In genomic region chr12:132356686-132357622, GRCh38 we compare ENCODE assay signal across 9 cellular contexts. TPM values are rescaled to one million over a fixed set of nuclear protein-coding genes. Genes with fewer than 3 reads are reported as not detected.
A peak's percentile ranks its signal among the peaks of the same experiment; 100 is the strongest.
DNase-seq lines count a peak whose midpoint lies in the region; ATAC-seq, FAIRE-seq and TF ChIP-seq lines count a peak whose summit lies in the region.
"Had no signal": no experiment of that assay in that cellular context is flagged by ENCODE, and none has a peak within 500 bp of the region (broad histone marks: within the 10 kb centered on the region; RNA-seq: fewer than 3 reads in every experiment).

No MANE protein-coding gene starts in this region.

- H3K4me1 ChIP-seq in endothelial cell of umbilical vein (ENCODE audit: control insufficient read depth, extremely low read depth, insufficient read depth, low read length): no peaks in the 10 kb centered on the region
- peaks cover 2% of the 10 kb centered on the region for H3K4me1 ChIP-seq in ovary (ENCODE audit: insufficient read depth)

- no peaks in the 10 kb centered on the region for H3K79me2 ChIP-seq in endothelial cell of umbilical vein (ENCODE audit: control insufficient read depth, insufficient read depth, low read length)

- H3K9me1 ChIP-seq in endothelial cell of umbilical vein (replicated peaks; ENCODE audit: control insufficient read depth, extremely low read depth, insufficient read depth, low read length): no peaks in the 10 kb centered on the region

- ATAC-seq in GM21786 (IDR thresholded peaks at IDR 0.05; ENCODE audit: unreplicated experiment): no peak

- no peak overlapping the region for H3K9ac ChIP-seq in endothelial cell of umbilical vein (replicated peaks; ENCODE audit: extremely low read depth, insufficient read depth, low read length)

- H3K27ac ChIP-seq in endothelial cell of umbilical vein (ENCODE audit: insufficient read depth, low read depth, low read length): no peak overlapping the region
- H3K27ac ChIP-seq in ovary: no peak overlapping the region

- H4K20me1 ChIP-seq in endothelial cell of umbilical vein (replicated peaks; ENCODE audit: control insufficient read depth, extremely low read depth, insufficient read depth, low read length): no peaks in the 10 kb centered on the region

- BruUV-seq in endothelial cell of umbilical vein (replicated peaks; lab: Mats Ljungman, UMichigan): no TSS peak

- no peak for TF ChIP-seq CTCF in endothelial cell of umbilical vein (IDR thresholded peaks at IDR 0.05; ENCODE audit: extremely low read depth in 1 of 2, insufficient read depth in 1 of 2, low read depth in 1 of 2, low read length in 2 of 2)
- TF ChIP-seq CTCF in ovary (IDR thresholded peaks at IDR 0.05): no peak

- no peaks in the 10 kb centered on the region for H3K9me3 ChIP-seq in endothelial cell of umbilical vein (replicated peaks; ENCODE audit: control insufficient read depth, insufficient read depth, low read length)
- H3K9me3 ChIP-seq in ovary: no peaks in the 10 kb centered on the region

- POLR2A ChIA-PET in endothelial cell of umbilical vein (lab: Charles Lee): no interaction called here

- CTCF ChIA-PET in endothelial cell of umbilical vein (lab: Charles Lee): no interaction called here

- no peaks in the 10 kb centered on the region for H3K27me3 ChIP-seq in endothelial cell of umbilical vein (ENCODE audit: control insufficient read depth in 2 of 2, insufficient read depth in 2 of 2, low read length in 2 of 2)
- H3K27me3 ChIP-seq in ovary: no peaks in the 10 kb centered on the region

- H3K4me2 ChIP-seq in endothelial cell of umbilical vein (ENCODE audit: insufficient read depth, low read length): no peak overlapping the region

- no peaks in the 10 kb centered on the region for H3K36me3 ChIP-seq in endothelial cell of umbilical vein (ENCODE audit: control insufficient read depth in 2 of 2, extremely low read depth in 1 of 2, insufficient read depth in 2 of 2, low read length in 2 of 2)
- no peaks in the 10 kb centered on the region for H3K36me3 ChIP-seq in ovary

- no peak overlapping the region for H3K4me3 ChIP-seq in endothelial cell of umbilical vein (replicated peaks in 1 of 3; ENCODE audit: insufficient read depth in 1 of 3, low read depth in 1 of 3, low read length in 3 of 3)
- H3K4me3 ChIP-seq in ovary: no peak overlapping the region

- TF ChIP-seq EP300 in ovary (IDR thresholded peaks at IDR 0.05): no peak

- 26 to 36% (median 33%) methylated on average over 36 to 37 of the region's 37 CpGs for WGBS in ovary, 3 donors

- no peak overlapping the region for H2AFZ ChIP-seq in endothelial cell of umbilical vein (ENCODE audit: low read depth, low read length)

- TF ChIP-seq POLR2A in endothelial cell of umbilical vein (IDR thresholded peaks at IDR 0.05; ENCODE audit: low read depth, low read length) (no peak), ovary (IDR thresholded peaks at IDR 0.05) (no peak)

- no peak for FAIRE-seq in endothelial cell of umbilical vein (lab: Jason Lieb, UNC)

- DNase-seq in GM04504 (ENCODE audit: low read depth) (peak; percentile 38), NCI-H69 (lab: John Stamatoyannopoulos, UW) (peak; percentile 92), endothelial cell of umbilical vein (ENCODE audit: low read depth, low spot score) (peak; percentile 51), ovary (peak in 3 of 5 donors; percentile 47 to 75 (median 59)), OCI-M2 (lab: John Stamatoyannopoulos, UW; ENCODE audit: unreplicated experiment) (no peak), midbrain (lab: John Stamatoyannopoulos, UW) (no peak)
- no peak for DNase-seq in activated CD4-positive, alpha-beta T cell treated with anti-CD3 and anti-CD28 coated beads for 1 hour

- intact Hi-C loops in endothelial cell of umbilical vein (cut with micrococcal nuclease) (no loop called here), ovary (cut with DNase I) (no loop called here)

- dilution Hi-C loops in endothelial cell of umbilical vein (cut with MboI; ENCODE audit: extremely low pct_ligation_motif_present, low sequenced_read_pairs): no loop called here

TF ChIP-seq in endothelial cell of umbilical vein, 7 proteins besides CTCF, POLR2A, EP300 and RAD21:
- peak; percentile 66 for TF ChIP-seq FOS (IDR thresholded peaks at IDR 0.05; ENCODE audit: borderline replicate concordance, insufficient read depth, low read length)
- TF ChIP-seq MYC (IDR thresholded peaks at IDR 0.05; ENCODE audit: low read depth, low read length): no peak
- TF ChIP-seq EZH2 (IDR thresholded peaks at IDR 0.05; ENCODE audit: borderline replicate concordance, low read depth, low read length, severe bottlenecking): no peak

RNA-seq across cellular contexts. Expression of gene GALNT9, which starts 27.6 kb away (rescaled TPM):
- total RNA-seq in endothelial cell of umbilical vein (0.73 TPM in 1 of 2 replicates, not detected in the other), ovary (10 to 100 TPM in 1 of 7 donors, 1 to 10 TPM in 3, under 1 TPM in 3; 0.12 to 21.9 (median 1.8) TPM)
- polyA plus RNA-seq in endothelial cell of umbilical vein (0.06 and 0.14 TPM in 2 replicates), ovary (under 1 TPM in 1 of 2 donors, not detected in 1; 0.57 TPM)
- polyA plus RNA-seq in endothelial cell of umbilical vein (2011; cell fraction: cytosol; rRNA removed): 0.03 and 0.06 TPM in 2 replicates
- 0.16 and 0.27 TPM in 2 replicates for polyA plus RNA-seq in endothelial cell of umbilical vein (2011; cell fraction: nucleus; rRNA removed)
- 0.42 and 0.52 TPM in 2 replicates for polyA plus RNA-seq in endothelial cell of umbilical vein (2012)
- polyA minus RNA-seq in endothelial cell of umbilical vein: not detected in 2 replicates
- 2.3 TPM for polyA minus RNA-seq in endothelial cell of umbilical vein (2011; cell fraction: cytosol; rRNA and poly(A)+ RNA removed)
- not detected in 2 replicates for polyA minus RNA-seq in endothelial cell of umbilical vein (2011; cell fraction: nucleus; rRNA and poly(A)+ RNA removed)
- total RNA-seq: activated CD8-positive, alpha-beta memory T cell treated with anti-CD3 and anti-CD28 coated beads for 36 hours had no signal

Comparison
In these comparisons a context has a peak if more than half of its experiments do, and no peak if none do; other contexts are left out.
1. DNase-seq: peak in GM04504 (single experiment), NCI-H69 (single experiment), endothelial cell of umbilical vein (single experiment) and ovary (3 of 5); none in OCI-M2 (single experiment), activated CD4-positive, alpha-beta T cell treated with anti-CD3 and anti-CD28 coated beads for 1 hour (single experiment) and midbrain (single experiment).